ENCODE assay signal across 8 cellular contexts in genomic region chr12:6752181-6752930, GRCh38. TPM values are rescaled to one million over a fixed set of nuclear protein-coding genes. Genes with fewer than 3 reads are reported as not detected.
DNase-seq lines count a peak whose midpoint lies in the region; ATAC-seq and TF ChIP-seq lines count a peak whose summit lies in the region.

No MANE protein-coding gene starts in this region.

- peak; percentile 22 for ATAC-seq in Panc1
- ATAC-seq in left lung = peak; percentile 26
- ATAC-seq in HG03460 (IDR thresholded peaks at IDR 0.05; ENCODE audit: unreplicated experiment) = no peak

- peak; percentile 63 for TF ChIP-seq CTCF in BE2C (IDR thresholded peaks at IDR 0.05; ENCODE audit: low read depth, low read length)
- peak; percentile 42; the same call in 2 of the 3 replicates for TF ChIP-seq CTCF in H9 (conservative IDR thresholded peaks at IDR 0.05)
- TF ChIP-seq CTCF in Panc1 (IDR thresholded peaks at IDR 0.05) = no peak
- TF ChIP-seq CTCF in chondrocyte (IDR thresholded peaks at IDR 0.05) = peak; percentile 77
- peak in 1 of 2 donors; percentile 9 for TF ChIP-seq CTCF in left lung (IDR thresholded peaks at IDR 0.05)

- peak overlapping the region; percentile 92 for H3K18ac ChIP-seq in H9 (ENCODE audit: insufficient read length, low read depth, low read length)

- H2BK12ac ChIP-seq in H9 (ENCODE audit: insufficient read length, low read depth, low read length) = no peak overlapping the region

- peaks cover 4% of the 10 kb centered on the region for H3K79me2 ChIP-seq in H9 (ENCODE audit: insufficient read depth, low read length)

- peak overlapping the region; percentile 94 for H3K4me2 ChIP-seq in H9 (ENCODE audit: insufficient read depth, insufficient read length, low read length)

- H3K36me3 ChIP-seq in BE2C = peaks cover 38% of the 10 kb centered on the region
- peaks cover 10% of the 10 kb centered on the region for H3K36me3 ChIP-seq in Panc1 (ENCODE audit: control insufficient read depth, insufficient read depth, low read length)
- peaks cover 9 to 46% of the 10 kb centered on the region in 2 donors for H3K36me3 ChIP-seq in left lung

- no peak overlapping the region for H3K27ac ChIP-seq in H9 (ENCODE audit: insufficient read length, low read depth, low read length)
- peak overlapping the region; percentile 94 for H3K27ac ChIP-seq in Panc1 (ENCODE audit: low read length)
- H3K27ac ChIP-seq in left lung = peak overlapping the region; percentile 98 to 99

- no peak overlapping the region for H3K56ac ChIP-seq in H9 (ENCODE audit: insufficient read length, low read depth, low read length)

- peak overlapping the region; percentile 91 to 98 for H3K4me3 Mint-ChIP-seq in H9
- peak overlapping the region; percentile 97 for H3K4me3 Mint-ChIP-seq in chondrocyte (ENCODE audit: unreplicated experiment)

- H3T11ph ChIP-seq in H9 (ENCODE audit: low read length) = no peak overlapping the region

- POLR2A ChIA-PET in Panc1 (lab: Charles Lee) = interaction anchor here (0.9 to 1.2 kb wide), 3 partner anchors 14 to 26 kb away, joined by 3 to 4 read pairs (median 3); partner anchors contain the start of genes LAG3 and PTMS

- H3K27me3 ChIP-seq in BE2C (no peaks in the 10 kb centered on the region), H9 (ENCODE audit: insufficient read depth, low read length) (no peaks in the 10 kb centered on the region), Panc1 (ENCODE audit: control insufficient read depth, insufficient read depth, low read length) (no peaks in the 10 kb centered on the region), left lung (no peaks in the 10 kb centered on the region)

- peaks cover 38 to 50% (median 49%) of the 10 kb centered on the region in 3 experiments; a peak in 6 of 7 replicates for H3K36me3 Mint-ChIP-seq in H9 (ENCODE audit: insufficient read depth in 1 of 3, low read depth in 3 of 3)
- H3K36me3 Mint-ChIP-seq in chondrocyte (ENCODE audit: low read depth) = peaks cover 28% of the 10 kb centered on the region

- no peaks in the 10 kb centered on the region for H4K20me1 ChIP-seq in H9 (ENCODE audit: control insufficient read depth, insufficient read depth, insufficient read length)

- H3K4me1 Mint-ChIP-seq in H9 = peaks cover 21 to 26% of the 10 kb centered on the region in 2 experiments
- peaks cover 26% of the 10 kb centered on the region for H3K4me1 Mint-ChIP-seq in chondrocyte (ENCODE audit: low read depth)

- no peak overlapping the region for H3K23ac ChIP-seq in H9 (ENCODE audit: insufficient read length, low read depth, low read length)

- H4K8ac ChIP-seq in H9 (replicated peaks; ENCODE audit: insufficient read length, low read depth, low read length) = no peak overlapping the region

- H3K9ac ChIP-seq in H9 (ENCODE audit: extremely low read depth, insufficient read length, low read length) = peak overlapping the region; percentile 91

- no peaks in the 10 kb centered on the region for H3K9me3 ChIP-seq in BE2C
- no peaks in the 10 kb centered on the region for H3K9me3 ChIP-seq in H9 (ENCODE audit: control insufficient read depth, low read depth, low read length)
- no peaks in the 10 kb centered on the region for H3K9me3 ChIP-seq in Panc1 (ENCODE audit: control insufficient read depth, insufficient read depth, low read depth, low read length)
- no peaks in the 10 kb centered on the region for H3K9me3 ChIP-seq in left lung

- peak overlapping the region; percentile 90 for H3K14ac ChIP-seq in H9 (ENCODE audit: insufficient read depth, low read length)

- WGBS in H9 (ENCODE audit: extremely low coverage, insufficient read length, low lambda C conversion rate) = no CpG with 5 or more reads among the region's 25 CpGs

- no peak overlapping the region for H2BK20ac ChIP-seq in H9 (ENCODE audit: low read depth, low read length, poor library complexity, severe bottlenecking)

- H2BK15ac ChIP-seq in H9 (ENCODE audit: low read depth, low read length) = no peak overlapping the region

- DNase-seq in BE2C = peak; percentile 61
- DNase-seq in H9 = peak; percentile 68
- no peak for DNase-seq in Panc1 (ENCODE audit: low read depth, low spot score)
- DNase-seq in chondrocyte (ENCODE audit: low spot score) = no peak
- DNase-seq in left lung = peak in 1 of 2 donors; percentile 56
- peak; percentile 32 for DNase-seq in stimulated activated naive CD4-positive, alpha-beta T cell treated with Interleukin-2 at 50 U/mL for 16 hours (lab: John Stamatoyannopoulos, UW)
- no peak for DNase-seq in NCI-H2107 (lab: John Stamatoyannopoulos, UW)

- intact Hi-C loops in Panc1 (cut with micrococcal nuclease; ENCODE audit: unreplicated experiment) = loop anchor here (5.0 kb wide), 1 partner anchor 75 kb away; the partner anchor contains the start of gene P3H3
- intact Hi-C loops in left lung (cut with DNase I) = no loop called here

- H3K79me1 ChIP-seq in H9 (ENCODE audit: insufficient read depth, low read depth, low read length, poor library complexity, severe bottlenecking) = peaks cover 8% of the 10 kb centered on the region

- H3K4me3 ChIP-seq in BE2C (ENCODE audit: low read depth, low read length) (peak overlapping the region; percentile 96), Panc1 (ENCODE audit: low read depth in 2 of 2, low read length in 2 of 2) (peak overlapping the region; percentile 85), left lung (peak overlapping the region; percentile 94 to 98)

- CTCF ChIA-PET in Panc1 (lab: Charles Lee) = interaction anchor here (0.9 to 1.6 kb wide), 2 partner anchors 14 to 63 kb away, joined by 3 to 12 read pairs; partner anchors contain the start of gene PTMS

- no peak overlapping the region for H2AK5ac ChIP-seq in H9 (ENCODE audit: insufficient read length, low read length)

- no peak overlapping the region; the same call in 1 of the 2 replicates for H3K4ac ChIP-seq in H9 (ENCODE audit: low read depth, low read length)

- H3K27ac Mint-ChIP-seq in H9 (peak overlapping the region; percentile 86 to 99 (median 92)), chondrocyte (ENCODE audit: unreplicated experiment) (peak overlapping the region; percentile 98)

- H4K91ac ChIP-seq in H9 (ENCODE audit: insufficient read length, low read depth, low read length) = no peak overlapping the region

- in situ Hi-C loops in Panc1 (cut with HindIII; ENCODE audit: low pct_unique_long_range_greater_than_20kb, low sequenced_read_pairs) = no loop called here

- no peak overlapping the region for H2BK5ac ChIP-seq in H9 (ENCODE audit: insufficient read length, low read length)

- H3K4me1 ChIP-seq in BE2C (peaks cover 16% of the 10 kb centered on the region), H9 (ENCODE audit: insufficient read depth, low read length) (peaks cover 6% of the 10 kb centered on the region; the same call in 1 of the 2 replicates), Panc1 (ENCODE audit: control insufficient read depth, insufficient read depth, low read length) (peaks cover 14% of the 10 kb centered on the region), left lung (peaks cover 10 to 36% of the 10 kb centered on the region in 2 donors)

- H4K5ac ChIP-seq in H9 (ENCODE audit: insufficient read length, low read depth, low read length) = no peak overlapping the region

- TSS peak; percentile 69 for BruUV-seq in Panc1 (replicated peaks; lab: Mats Ljungman, UMichigan)

- no peak overlapping the region for H2BK120ac ChIP-seq in H9 (ENCODE audit: low read depth, low read length, poor library complexity, severe bottlenecking)

- no peaks in the 10 kb centered on the region for H3K27me3 Mint-ChIP-seq in H9 (ENCODE audit: low read depth)
- no peaks in the 10 kb centered on the region for H3K27me3 Mint-ChIP-seq in chondrocyte (ENCODE audit: low read depth)

- no peak overlapping the region for H2AFZ ChIP-seq in H9 (ENCODE audit: low read length)

- peaks cover 3% of the 10 kb centered on the region for H3K23me2 ChIP-seq in H9 (ENCODE audit: insufficient read length, low read depth, low read length, poor library complexity, severe bottlenecking)

- no peaks in the 10 kb centered on the region for H3K9me3 Mint-ChIP-seq in H9
- H3K9me3 Mint-ChIP-seq in chondrocyte (ENCODE audit: low read depth) = no peaks in the 10 kb centered on the region

RNA-seq across cellular contexts. Expression of gene MLF2, which starts 0.6 kb away (rescaled TPM):
- polyA plus RNA-seq in BE2C (2012; ENCODE audit: insufficient read depth, insufficient read length, low read depth) = 486 TPM
- total RNA-seq in H9 (2021) (244 and 258 TPM in 2 replicates), Panc1 (2021; ENCODE audit: unreplicated experiment) (175 TPM), chondrocyte (161 to 172 TPM (median 163 TPM) in 3 replicates), left lung (100 to 1,000 TPM; 142 to 148 TPM)
- 269 TPM for polyA plus RNA-seq in Panc1 (2012; ENCODE audit: insufficient read length)

RNA-seq across cellular contexts. Expression of gene PTMS, which starts 13.8 kb away (rescaled TPM):
- 888 TPM for polyA plus RNA-seq in BE2C (2012; ENCODE audit: insufficient read depth, insufficient read length, low read depth)
- total RNA-seq in H9 (2021) = 422 and 438 TPM in 2 replicates
- 395 TPM for total RNA-seq in Panc1 (2021; ENCODE audit: unreplicated experiment)
- polyA plus RNA-seq in Panc1 (2012; ENCODE audit: insufficient read length) = 554 TPM
- total RNA-seq in chondrocyte = 413 to 493 TPM (median 463 TPM) in 3 replicates
- total RNA-seq in left lung = 100 to 1,000 TPM; 276 to 322 TPM

RNA-seq across cellular contexts. Expression of gene LAG3, which starts 20.0 kb away (rescaled TPM):
- polyA plus RNA-seq in BE2C (2012; ENCODE audit: insufficient read depth, insufficient read length, low read depth) = 2.0 TPM
- total RNA-seq in H9 (2021) = 1.7 and 2.2 TPM in 2 replicates
- total RNA-seq in Panc1 (2021; ENCODE audit: unreplicated experiment) = 2.7 TPM
- polyA plus RNA-seq in Panc1 (2012; ENCODE audit: insufficient read length) = 2.7 TPM
- 0.56 to 1.7 TPM (median 1.0 TPM) in 3 replicates for total RNA-seq in chondrocyte
- total RNA-seq in left lung = 1 to 10 TPM in 1 of 2 donors, under 1 TPM in 1; 0.79 to 2.4 TPM

RNA-seq across cellular contexts. Expression of gene COPS7A, which starts 28.5 kb away (rescaled TPM):
- polyA plus RNA-seq in BE2C (2012; ENCODE audit: insufficient read depth, insufficient read length, low read depth) = 335 TPM
- total RNA-seq in H9 (2021) (34.2 and 35.9 TPM in 2 replicates), Panc1 (2021; ENCODE audit: unreplicated experiment) (37.5 TPM), chondrocyte (57.0 to 74.4 TPM (median 59.3 TPM) in 3 replicates), left lung (10 to 100 TPM; 66.0 to 67.5 TPM)
- polyA plus RNA-seq in Panc1 (2012; ENCODE audit: insufficient read length) = 76.8 TPM

RNA-seq across cellular contexts. Expression of gene CD4, which starts 37.0 kb away (rescaled TPM):
- 0.52 TPM for polyA plus RNA-seq in BE2C (2012; ENCODE audit: insufficient read depth, insufficient read length, low read depth)
- total RNA-seq in H9 (2021) (0.88 and 1.1 TPM in 2 replicates), Panc1 (2021; ENCODE audit: unreplicated experiment) (0.23 TPM), chondrocyte (0.70 to 1.2 TPM (median 0.72 TPM) in 3 replicates), left lung (10 to 100 TPM; 64.5 to 96.2 TPM)
- 0.55 TPM for polyA plus RNA-seq in Panc1 (2012; ENCODE audit: insufficient read length)

Comparison
In these comparisons a context has a peak if more than half of its experiments do, and no peak if none do; other contexts are left out.
1. DNase-seq: peak in BE2C (single experiment), H9 (single experiment) and stimulated activated naive CD4-positive, alpha-beta T cell treated with Interleukin-2 at 50 U/mL for 16 hours (single experiment); none in Panc1 (single experiment), chondrocyte (single experiment) and NCI-H2107 (single experiment).
2. Peak in every context shown above with its lines, with median percentiles within 50 percentile points of each other: H3K4me3 ChIP-seq.